Comparison of ENCODE assay signal across 1 cellular context in the genomic region with DNA sequence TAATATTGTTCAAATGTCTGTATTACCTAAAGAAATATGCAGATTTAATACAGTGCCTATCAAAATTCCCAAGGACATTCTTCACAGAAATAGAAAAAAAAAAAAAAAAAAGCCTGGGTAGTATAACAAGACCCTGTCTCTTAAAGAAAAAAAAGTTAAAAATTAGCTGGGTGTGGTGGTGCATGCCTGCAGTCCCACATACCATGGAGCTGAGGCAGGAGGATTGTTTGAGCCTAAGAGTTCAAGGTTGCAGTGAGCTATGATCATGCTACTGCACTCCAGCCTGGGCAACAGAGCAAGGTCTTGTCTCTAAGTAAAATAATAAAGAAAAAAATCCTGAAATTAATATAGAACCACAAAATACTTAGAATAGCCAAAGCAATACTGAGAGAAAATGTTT.
A peak's percentile ranks its signal among the peaks of the same experiment; 100 is the strongest.
TF ChIP-seq lines count a peak whose summit lies in the region.

No MANE protein-coding gene starts in this region.

TF ChIP-seq in HepG2, 621 proteins besides CTCF, POLR2A, EP300 and RAD21 (continued from another document and continues in another):
- TF ChIP-seq, protein P1, sequence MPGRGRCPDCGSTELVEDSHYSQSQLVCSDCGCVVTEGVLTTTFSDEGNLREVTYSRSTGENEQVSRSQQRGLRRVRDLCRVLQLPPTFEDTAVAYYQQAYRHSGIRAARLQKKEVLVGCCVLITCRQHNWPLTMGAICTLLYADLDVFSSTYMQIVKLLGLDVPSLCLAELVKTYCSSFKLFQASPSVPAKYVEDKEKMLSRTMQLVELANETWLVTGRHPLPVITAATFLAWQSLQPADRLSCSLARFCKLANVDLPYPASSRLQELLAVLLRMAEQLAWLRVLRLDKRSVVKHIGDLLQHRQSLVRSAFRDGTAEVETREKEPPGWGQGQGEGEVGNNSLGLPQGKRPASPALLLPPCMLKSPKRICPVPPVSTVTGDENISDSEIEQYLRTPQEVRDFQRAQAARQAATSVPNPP (CRISPR knock-in tag; IDR thresholded peaks at IDR 0.05) = no peak
- TF ChIP-seq, protein P2, sequence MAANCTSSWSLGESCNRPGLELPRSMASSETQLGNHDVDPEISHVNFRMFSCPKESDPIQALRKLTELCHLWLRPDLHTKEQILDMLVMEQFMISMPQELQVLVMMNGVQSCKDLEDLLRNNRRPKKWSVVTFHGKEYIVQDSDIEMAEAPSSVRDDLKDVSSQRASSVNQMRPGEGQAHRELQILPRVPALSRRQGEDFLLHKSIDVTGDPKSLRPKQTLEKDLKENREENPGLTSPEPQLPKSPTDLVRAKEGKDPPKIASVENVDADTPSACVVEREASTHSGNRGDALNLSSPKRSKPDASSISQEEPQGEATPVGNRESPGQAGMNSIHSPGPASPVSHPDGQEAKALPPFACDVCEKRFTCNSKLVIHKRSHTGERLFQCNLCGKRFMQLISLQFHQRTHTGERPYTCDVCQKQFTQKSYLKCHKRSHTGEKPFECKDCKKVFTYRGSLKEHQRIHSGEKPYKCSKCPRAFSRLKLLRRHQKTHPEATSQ (CRISPR knock-in tag; IDR thresholded peaks at IDR 0.05; ENCODE audit: borderline replicate concordance) = no peak
- TF ChIP-seq ZNF317 (CRISPR knock-in tag; IDR thresholded peaks at IDR 0.05) = no peak
- TF ChIP-seq, protein P3, sequence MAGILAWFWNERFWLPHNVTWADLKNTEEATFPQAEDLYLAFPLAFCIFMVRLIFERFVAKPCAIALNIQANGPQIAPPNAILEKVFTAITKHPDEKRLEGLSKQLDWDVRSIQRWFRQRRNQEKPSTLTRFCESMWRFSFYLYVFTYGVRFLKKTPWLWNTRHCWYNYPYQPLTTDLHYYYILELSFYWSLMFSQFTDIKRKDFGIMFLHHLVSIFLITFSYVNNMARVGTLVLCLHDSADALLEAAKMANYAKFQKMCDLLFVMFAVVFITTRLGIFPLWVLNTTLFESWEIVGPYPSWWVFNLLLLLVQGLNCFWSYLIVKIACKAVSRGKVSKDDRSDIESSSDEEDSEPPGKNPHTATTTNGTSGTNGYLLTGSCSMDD (CRISPR knock-in tag; IDR thresholded peaks at IDR 0.05) = no peak
- no peak for TF ChIP-seq ZNF550 (CRISPR knock-in tag; IDR thresholded peaks at IDR 0.05; ENCODE audit: borderline replicate concordance)
- TF ChIP-seq, protein P4, sequence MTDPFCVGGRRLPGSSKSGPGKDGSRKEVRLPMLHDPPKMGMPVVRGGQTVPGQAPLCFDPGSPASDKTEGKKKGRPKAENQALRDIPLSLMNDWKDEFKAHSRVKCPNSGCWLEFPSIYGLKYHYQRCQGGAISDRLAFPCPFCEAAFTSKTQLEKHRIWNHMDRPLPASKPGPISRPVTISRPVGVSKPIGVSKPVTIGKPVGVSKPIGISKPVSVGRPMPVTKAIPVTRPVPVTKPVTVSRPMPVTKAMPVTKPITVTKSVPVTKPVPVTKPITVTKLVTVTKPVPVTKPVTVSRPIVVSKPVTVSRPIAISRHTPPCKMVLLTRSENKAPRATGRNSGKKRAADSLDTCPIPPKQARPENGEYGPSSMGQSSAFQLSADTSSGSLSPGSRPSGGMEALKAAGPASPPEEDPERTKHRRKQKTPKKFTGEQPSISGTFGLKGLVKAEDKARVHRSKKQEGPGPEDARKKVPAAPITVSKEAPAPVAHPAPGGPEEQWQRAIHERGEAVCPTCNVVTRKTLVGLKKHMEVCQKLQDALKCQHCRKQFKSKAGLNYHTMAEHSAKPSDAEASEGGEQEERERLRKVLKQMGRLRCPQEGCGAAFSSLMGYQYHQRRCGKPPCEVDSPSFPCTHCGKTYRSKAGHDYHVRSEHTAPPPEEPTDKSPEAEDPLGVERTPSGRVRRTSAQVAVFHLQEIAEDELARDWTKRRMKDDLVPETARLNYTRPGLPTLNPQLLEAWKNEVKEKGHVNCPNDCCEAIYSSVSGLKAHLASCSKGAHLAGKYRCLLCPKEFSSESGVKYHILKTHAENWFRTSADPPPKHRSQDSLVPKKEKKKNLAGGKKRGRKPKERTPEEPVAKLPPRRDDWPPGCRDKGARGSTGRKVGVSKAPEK (CRISPR knock-in tag; IDR thresholded peaks at IDR 0.05; ENCODE audit: borderline replicate concordance) = no peak
- TF ChIP-seq ZFP36L1 (CRISPR knock-in tag; IDR thresholded peaks at IDR 0.05) = no peak
- TF ChIP-seq SAP130 (CRISPR knock-in tag; IDR thresholded peaks at IDR 0.05; ENCODE audit: low read depth) = peak; percentile 49; the same call in 1 of the 2 replicates
- TF ChIP-seq ZZZ3 (CRISPR knock-in tag; IDR thresholded peaks at IDR 0.05; ENCODE audit: borderline replicate concordance) = no peak
- TF ChIP-seq ZNF878 (CRISPR knock-in tag; IDR thresholded peaks at IDR 0.05) = no peak
- TF ChIP-seq ZNF382 (CRISPR knock-in tag; IDR thresholded peaks at IDR 0.05; ENCODE audit: borderline replicate concordance) = no peak
- peak; percentile 43; the same call in 1 of the 2 replicates for TF ChIP-seq EHMT2 (IDR thresholded peaks at IDR 0.05; ENCODE audit: borderline replicate concordance, low read depth, low read length)
- TF ChIP-seq, protein P5, sequence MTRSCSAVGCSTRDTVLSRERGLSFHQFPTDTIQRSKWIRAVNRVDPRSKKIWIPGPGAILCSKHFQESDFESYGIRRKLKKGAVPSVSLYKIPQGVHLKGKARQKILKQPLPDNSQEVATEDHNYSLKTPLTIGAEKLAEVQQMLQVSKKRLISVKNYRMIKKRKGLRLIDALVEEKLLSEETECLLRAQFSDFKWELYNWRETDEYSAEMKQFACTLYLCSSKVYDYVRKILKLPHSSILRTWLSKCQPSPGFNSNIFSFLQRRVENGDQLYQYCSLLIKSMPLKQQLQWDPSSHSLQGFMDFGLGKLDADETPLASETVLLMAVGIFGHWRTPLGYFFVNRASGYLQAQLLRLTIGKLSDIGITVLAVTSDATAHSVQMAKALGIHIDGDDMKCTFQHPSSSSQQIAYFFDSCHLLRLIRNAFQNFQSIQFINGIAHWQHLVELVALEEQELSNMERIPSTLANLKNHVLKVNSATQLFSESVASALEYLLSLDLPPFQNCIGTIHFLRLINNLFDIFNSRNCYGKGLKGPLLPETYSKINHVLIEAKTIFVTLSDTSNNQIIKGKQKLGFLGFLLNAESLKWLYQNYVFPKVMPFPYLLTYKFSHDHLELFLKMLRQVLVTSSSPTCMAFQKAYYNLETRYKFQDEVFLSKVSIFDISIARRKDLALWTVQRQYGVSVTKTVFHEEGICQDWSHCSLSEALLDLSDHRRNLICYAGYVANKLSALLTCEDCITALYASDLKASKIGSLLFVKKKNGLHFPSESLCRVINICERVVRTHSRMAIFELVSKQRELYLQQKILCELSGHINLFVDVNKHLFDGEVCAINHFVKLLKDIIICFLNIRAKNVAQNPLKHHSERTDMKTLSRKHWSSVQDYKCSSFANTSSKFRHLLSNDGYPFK (CRISPR knock-in tag; IDR thresholded peaks at IDR 0.05; ENCODE audit: borderline replicate concordance) = no peak
- no peak for TF ChIP-seq ZNF616 (CRISPR knock-in tag; IDR thresholded peaks at IDR 0.05; ENCODE audit: low read depth)
- TF ChIP-seq, protein P6, sequence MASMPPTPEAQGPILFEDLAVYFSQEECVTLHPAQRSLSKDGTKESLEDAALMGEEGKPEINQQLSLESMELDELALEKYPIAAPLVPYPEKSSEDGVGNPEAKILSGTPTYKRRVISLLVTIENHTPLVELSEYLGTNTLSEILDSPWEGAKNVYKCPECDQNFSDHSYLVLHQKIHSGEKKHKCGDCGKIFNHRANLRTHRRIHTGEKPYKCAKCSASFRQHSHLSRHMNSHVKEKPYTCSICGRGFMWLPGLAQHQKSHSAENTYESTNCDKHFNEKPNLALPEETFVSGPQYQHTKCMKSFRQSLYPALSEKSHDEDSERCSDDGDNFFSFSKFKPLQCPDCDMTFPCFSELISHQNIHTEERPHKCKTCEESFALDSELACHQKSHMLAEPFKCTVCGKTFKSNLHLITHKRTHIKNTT (CRISPR knock-in tag; IDR thresholded peaks at IDR 0.05) = no peak
- TF ChIP-seq, protein P7, sequence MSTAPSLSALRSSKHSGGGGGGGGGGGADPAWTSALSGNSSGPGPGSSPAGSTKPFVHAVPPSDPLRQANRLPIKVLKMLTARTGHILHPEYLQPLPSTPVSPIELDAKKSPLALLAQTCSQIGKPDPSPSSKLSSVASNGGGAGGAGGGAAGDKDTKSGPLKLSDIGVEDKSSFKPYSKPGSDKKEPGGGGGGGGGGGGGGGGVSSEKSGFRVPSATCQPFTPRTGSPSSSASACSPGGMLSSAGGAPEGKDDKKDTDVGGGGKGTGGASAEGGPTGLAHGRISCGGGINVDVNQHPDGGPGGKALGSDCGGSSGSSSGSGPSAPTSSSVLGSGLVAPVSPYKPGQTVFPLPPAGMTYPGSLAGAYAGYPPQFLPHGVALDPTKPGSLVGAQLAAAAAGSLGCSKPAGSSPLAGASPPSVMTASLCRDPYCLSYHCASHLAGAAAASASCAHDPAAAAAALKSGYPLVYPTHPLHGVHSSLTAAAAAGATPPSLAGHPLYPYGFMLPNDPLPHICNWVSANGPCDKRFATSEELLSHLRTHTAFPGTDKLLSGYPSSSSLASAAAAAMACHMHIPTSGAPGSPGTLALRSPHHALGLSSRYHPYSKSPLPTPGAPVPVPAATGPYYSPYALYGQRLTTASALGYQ (CRISPR knock-in tag; IDR thresholded peaks at IDR 0.05) = no peak
- no peak for TF ChIP-seq DR1 (CRISPR knock-in tag; IDR thresholded peaks at IDR 0.05)
- TF ChIP-seq, protein P8, sequence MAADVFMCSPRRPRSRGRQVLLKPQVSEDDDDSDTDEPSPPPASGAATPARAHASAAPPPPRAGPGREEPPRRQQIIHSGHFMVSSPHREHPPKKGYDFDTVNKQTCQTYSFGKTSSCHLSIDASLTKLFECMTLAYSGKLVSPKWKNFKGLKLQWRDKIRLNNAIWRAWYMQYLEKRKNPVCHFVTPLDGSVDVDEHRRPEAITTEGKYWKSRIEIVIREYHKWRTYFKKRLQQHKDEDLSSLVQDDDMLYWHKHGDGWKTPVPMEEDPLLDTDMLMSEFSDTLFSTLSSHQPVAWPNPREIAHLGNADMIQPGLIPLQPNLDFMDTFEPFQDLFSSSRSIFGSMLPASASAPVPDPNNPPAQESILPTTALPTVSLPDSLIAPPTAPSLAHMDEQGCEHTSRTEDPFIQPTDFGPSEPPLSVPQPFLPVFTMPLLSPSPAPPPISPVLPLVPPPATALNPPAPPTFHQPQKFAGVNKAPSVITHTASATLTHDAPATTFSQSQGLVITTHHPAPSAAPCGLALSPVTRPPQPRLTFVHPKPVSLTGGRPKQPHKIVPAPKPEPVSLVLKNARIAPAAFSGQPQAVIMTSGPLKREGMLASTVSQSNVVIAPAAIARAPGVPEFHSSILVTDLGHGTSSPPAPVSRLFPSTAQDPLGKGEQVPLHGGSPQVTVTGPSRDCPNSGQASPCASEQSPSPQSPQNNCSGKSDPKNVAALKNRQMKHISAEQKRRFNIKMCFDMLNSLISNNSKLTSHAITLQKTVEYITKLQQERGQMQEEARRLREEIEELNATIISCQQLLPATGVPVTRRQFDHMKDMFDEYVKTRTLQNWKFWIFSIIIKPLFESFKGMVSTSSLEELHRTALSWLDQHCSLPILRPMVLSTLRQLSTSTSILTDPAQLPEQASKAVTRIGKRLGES (CRISPR knock-in tag; IDR thresholded peaks at IDR 0.05; ENCODE audit: borderline replicate concordance) = no peak
- TF ChIP-seq MAFF (IDR thresholded peaks at IDR 0.05; ENCODE audit: low read depth, low read length) = no peak
- TF ChIP-seq ZFP41 (CRISPR knock-in tag; IDR thresholded peaks at IDR 0.05; ENCODE audit: borderline replicate concordance) = no peak
- no peak for TF ChIP-seq MEIS1 (CRISPR knock-in tag; IDR thresholded peaks at IDR 0.05; ENCODE audit: borderline replicate concordance)
- TF ChIP-seq ZBTB3 (CRISPR knock-in tag; IDR thresholded peaks at IDR 0.05; ENCODE audit: borderline replicate concordance, low read depth) = no peak
- no peak for TF ChIP-seq ZSCAN30 (CRISPR knock-in tag; IDR thresholded peaks at IDR 0.05)
- TF ChIP-seq NCOA5 (CRISPR knock-in tag; IDR thresholded peaks at IDR 0.05) = no peak
- TF ChIP-seq ZNF329 (CRISPR knock-in tag; IDR thresholded peaks at IDR 0.05; ENCODE audit: low read depth) = no peak
- TF ChIP-seq ZMYM2 (CRISPR knock-in tag; IDR thresholded peaks at IDR 0.05) = peak; percentile 73
- TF ChIP-seq, protein P9, sequence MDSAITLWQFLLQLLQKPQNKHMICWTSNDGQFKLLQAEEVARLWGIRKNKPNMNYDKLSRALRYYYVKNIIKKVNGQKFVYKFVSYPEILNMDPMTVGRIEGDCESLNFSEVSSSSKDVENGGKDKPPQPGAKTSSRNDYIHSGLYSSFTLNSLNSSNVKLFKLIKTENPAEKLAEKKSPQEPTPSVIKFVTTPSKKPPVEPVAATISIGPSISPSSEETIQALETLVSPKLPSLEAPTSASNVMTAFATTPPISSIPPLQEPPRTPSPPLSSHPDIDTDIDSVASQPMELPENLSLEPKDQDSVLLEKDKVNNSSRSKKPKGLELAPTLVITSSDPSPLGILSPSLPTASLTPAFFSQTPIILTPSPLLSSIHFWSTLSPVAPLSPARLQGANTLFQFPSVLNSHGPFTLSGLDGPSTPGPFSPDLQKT (CRISPR knock-in tag; IDR thresholded peaks at IDR 0.05; ENCODE audit: borderline replicate concordance) = no peak
- no peak for TF ChIP-seq NFIB (CRISPR knock-in tag; IDR thresholded peaks at IDR 0.05; ENCODE audit: borderline replicate concordance)
- 0 out of 2 replicates have a peak, but pooled peaks have one; percentile 6 for TF ChIP-seq ZFP90 (CRISPR knock-in tag; IDR thresholded peaks at IDR 0.05; ENCODE audit: borderline replicate concordance)
- TF ChIP-seq HMGA1 (CRISPR knock-in tag; conservative IDR thresholded peaks at IDR 0.05) = no peak
- TF ChIP-seq NCOR1 (IDR thresholded peaks at IDR 0.05; ENCODE audit: borderline replicate concordance, low read length) = 0 out of 2 replicates have a peak, but pooled peaks have one; percentile 29
- TF ChIP-seq PITX1 (CRISPR knock-in tag; IDR thresholded peaks at IDR 0.05) = no peak
- TF ChIP-seq, protein P10, sequence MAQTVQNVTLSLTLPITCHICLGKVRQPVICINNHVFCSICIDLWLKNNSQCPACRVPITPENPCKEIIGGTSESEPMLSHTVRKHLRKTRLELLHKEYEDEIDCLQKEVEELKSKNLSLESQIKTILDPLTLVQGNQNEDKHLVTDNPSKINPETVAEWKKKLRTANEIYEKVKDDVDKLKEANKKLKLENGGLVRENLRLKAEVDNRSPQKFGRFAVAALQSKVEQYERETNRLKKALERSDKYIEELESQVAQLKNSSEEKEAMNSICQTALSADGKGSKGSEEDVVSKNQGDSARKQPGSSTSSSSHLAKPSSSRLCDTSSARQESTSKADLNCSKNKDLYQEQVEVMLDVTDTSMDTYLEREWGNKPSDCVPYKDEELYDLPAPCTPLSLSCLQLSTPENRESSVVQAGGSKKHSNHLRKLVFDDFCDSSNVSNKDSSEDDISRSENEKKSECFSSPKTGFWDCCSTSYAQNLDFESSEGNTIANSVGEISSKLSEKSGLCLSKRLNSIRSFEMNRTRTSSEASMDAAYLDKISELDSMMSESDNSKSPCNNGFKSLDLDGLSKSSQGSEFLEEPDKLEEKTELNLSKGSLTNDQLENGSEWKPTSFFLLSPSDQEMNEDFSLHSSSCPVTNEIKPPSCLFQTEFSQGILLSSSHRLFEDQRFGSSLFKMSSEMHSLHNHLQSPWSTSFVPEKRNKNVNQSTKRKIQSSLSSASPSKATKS (CRISPR knock-in tag; IDR thresholded peaks at IDR 0.05) = no peak
- no peak for TF ChIP-seq KDM5A (IDR thresholded peaks at IDR 0.05; ENCODE audit: borderline replicate concordance, low read length)
- TF ChIP-seq, protein P11, sequence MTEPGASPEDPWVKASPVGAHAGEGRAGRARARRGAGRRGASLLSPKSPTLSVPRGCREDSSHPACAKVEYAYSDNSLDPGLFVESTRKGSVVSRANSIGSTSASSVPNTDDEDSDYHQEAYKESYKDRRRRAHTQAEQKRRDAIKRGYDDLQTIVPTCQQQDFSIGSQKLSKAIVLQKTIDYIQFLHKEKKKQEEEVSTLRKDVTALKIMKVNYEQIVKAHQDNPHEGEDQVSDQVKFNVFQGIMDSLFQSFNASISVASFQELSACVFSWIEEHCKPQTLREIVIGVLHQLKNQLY (CRISPR knock-in tag; IDR thresholded peaks at IDR 0.05) = peak; percentile 54
